In the genomic region with DNA sequence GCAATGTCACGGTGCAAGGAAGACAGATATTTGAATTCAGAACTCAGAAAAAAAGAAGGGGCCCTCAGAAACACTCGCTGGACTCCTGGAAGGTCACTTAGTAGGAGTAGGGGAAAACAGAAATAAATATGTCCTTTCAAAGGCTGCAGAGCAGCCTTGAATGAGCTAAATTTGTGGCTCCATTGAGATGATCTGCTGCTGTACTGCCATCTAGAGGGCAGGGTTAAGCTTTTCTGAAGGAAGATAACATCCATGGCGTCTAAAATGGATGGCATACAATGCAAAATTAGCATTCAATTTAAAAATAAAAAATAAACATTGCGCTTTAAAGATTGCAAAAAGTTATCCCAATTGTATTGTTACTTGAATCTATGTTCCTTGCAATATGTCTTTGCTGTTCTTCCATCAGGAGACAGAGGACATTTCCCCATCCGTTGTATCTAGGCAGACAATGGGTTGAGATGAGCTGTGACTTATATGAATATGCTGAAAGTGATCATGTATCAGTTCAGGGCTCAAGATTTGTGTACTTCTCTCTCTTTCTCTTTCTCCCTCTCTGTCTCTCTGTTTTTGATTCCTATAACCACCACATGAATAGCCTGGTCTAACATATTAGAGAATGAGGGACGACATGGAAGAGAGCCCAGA, we compare ENCODE assay signal across 8 cellular contexts.
DNase-seq lines count a peak whose midpoint lies in the region; ATAC-seq and TF ChIP-seq lines count a peak whose summit lies in the region.

No MANE protein-coding gene starts in this region.

- CTCF ChIA-PET in HEK293T (lab: Yijun Ruan, JAX): interaction anchor here (0.6 to 1.9 kb wide), 7 partner anchors 12 to 786 kb away, joined by 3 to 9 read pairs (median 3); no protein-coding TSS in a partner anchor

- no peak overlapping the region for H3K27ac ChIP-seq in tibial artery

- no peaks in the 10 kb centered on the region for H3K36me3 ChIP-seq in tibial artery

- POLR2A ChIA-PET in HEK293T (lab: Yijun Ruan, JAX): no interaction called here

- intact Hi-C loops in tibial artery (cut with DNase I; ENCODE audit: low total_unique reads): no loop called here

- H3K9me3 ChIP-seq in tibial artery: no peaks in the 10 kb centered on the region

- H3K27me3 ChIP-seq in tibial artery: no peaks in the 10 kb centered on the region

- H3K4me3 ChIP-seq in tibial artery: no peak overlapping the region

- DNase-seq in HEK293T (ENCODE audit: extremely low spot score) (peak; percentile 28), M059J (ENCODE audit: low read depth) (peak; percentile 19), NOMO-1 treated with DMSO at 0.1 percent for 48 hours (lab: John Stamatoyannopoulos, UW; ENCODE audit: unreplicated experiment) (no peak), 8988T (no peak), tibial artery (no peak), NCI-H1105 treated with DMSO at 0.1 percent for 48 hours (lab: John Stamatoyannopoulos, UW) (no peak)

- peak; percentile 42 for ATAC-seq in esophagus mucosa

- no peaks in the 10 kb centered on the region for H3K4me1 ChIP-seq in tibial artery

- TF ChIP-seq CTCF in GM12873 (IDR thresholded peaks at IDR 0.05; ENCODE audit: insufficient read depth, low read depth, low read length, missing control alignments) (peak; percentile 68), tibial artery (IDR thresholded peaks at IDR 0.05) (no peak)

TF ChIP-seq in HEK293T, 16 proteins besides CTCF, POLR2A, EP300 and RAD21:
- TF ChIP-seq NFRKB (IDR thresholded peaks at IDR 0.05) (no peak), L3MBTL2 (conservative IDR thresholded peaks at IDR 0.05) (no peak), TARDBP (IDR thresholded peaks at IDR 0.05) (no peak), FOXK2 (IDR thresholded peaks at IDR 0.05) (no peak), SUZ12 (IDR thresholded peaks at IDR 0.05) (no peak), ARNT (IDR thresholded peaks at IDR 0.05) (no peak), ZNF384 (IDR thresholded peaks at IDR 0.05) (no peak), FOXA1 (IDR thresholded peaks at IDR 0.05) (no peak), SP1 (IDR thresholded peaks at IDR 0.05) (no peak), CTBP1 (IDR thresholded peaks at IDR 0.05; ENCODE audit: borderline replicate concordance) (no peak), HDGF (IDR thresholded peaks at IDR 0.05; ENCODE audit: borderline replicate concordance) (no peak), FOXM1 (IDR thresholded peaks at IDR 0.05; ENCODE audit: borderline replicate concordance) (no peak), BHLHE40 (IDR thresholded peaks at IDR 0.05; ENCODE audit: borderline replicate concordance) (no peak), LEF1 (IDR thresholded peaks at IDR 0.05; ENCODE audit: borderline replicate concordance) (no peak)
- TF ChIP-seq, protein P1, sequence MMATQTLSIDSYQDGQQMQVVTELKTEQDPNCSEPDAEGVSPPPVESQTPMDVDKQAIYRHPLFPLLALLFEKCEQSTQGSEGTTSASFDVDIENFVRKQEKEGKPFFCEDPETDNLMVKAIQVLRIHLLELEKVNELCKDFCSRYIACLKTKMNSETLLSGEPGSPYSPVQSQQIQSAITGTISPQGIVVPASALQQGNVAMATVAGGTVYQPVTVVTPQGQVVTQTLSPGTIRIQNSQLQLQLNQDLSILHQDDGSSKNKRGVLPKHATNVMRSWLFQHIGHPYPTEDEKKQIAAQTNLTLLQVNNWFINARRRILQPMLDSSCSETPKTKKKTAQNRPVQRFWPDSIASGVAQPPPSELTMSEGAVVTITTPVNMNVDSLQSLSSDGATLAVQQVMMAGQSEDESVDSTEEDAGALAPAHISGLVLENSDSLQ (IDR thresholded peaks at IDR 0.05): no peak
TF ChIP-seq in HEK293T: peak in this region for 0.

Comparison
In these comparisons a context has a peak if more than half of its experiments do, and no peak if none do; other contexts are left out.
1. DNase-seq: peak in HEK293T (single experiment) and M059J (single experiment); none in NOMO-1 treated with DMSO at 0.1 percent for 48 hours (single experiment), 8988T (single experiment), tibial artery (0 of 2) and NCI-H1105 treated with DMSO at 0.1 percent for 48 hours (single experiment).